Comparison of ENCODE assay signal across 1 cellular context in the genomic region with DNA sequence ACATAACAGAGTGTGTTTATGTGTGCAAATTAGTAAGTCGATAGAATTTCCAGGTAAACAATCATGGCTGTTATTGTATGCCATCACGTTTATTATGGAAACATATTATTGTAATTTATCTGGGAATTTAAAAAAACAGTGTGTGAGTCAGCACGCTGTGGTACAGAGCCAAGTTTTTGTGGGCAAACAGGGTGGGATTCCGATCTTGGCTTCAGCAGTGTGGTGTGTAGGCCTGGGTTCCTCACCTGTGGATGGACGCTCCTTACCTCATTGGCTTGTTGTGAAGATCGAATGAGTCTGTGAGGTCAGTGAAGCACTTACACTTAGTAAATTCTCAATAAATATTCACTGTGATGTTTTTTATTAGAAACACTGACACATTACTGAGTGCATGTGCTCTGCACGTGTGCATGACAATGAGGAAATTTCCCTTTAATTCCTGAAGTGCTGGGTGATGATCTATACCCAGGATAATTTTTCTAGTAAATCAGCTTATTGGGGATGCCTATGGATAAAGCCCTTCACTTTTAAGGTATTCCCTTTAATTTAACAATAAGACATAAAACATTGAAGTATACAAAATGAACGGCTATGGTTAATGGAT.
TF ChIP-seq lines count a peak whose summit lies in the region.

No MANE protein-coding gene starts in this region.

TF ChIP-seq in endothelial cell of umbilical vein, 7 proteins besides CTCF, POLR2A, EP300 and RAD21:
- TF ChIP-seq, protein P1, sequence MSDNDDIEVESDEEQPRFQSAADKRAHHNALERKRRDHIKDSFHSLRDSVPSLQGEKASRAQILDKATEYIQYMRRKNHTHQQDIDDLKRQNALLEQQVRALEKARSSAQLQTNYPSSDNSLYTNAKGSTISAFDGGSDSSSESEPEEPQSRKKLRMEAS (IDR thresholded peaks at IDR 0.05; ENCODE audit: insufficient read depth, insufficient read length): no peak
- TF ChIP-seq FOS (IDR thresholded peaks at IDR 0.05; ENCODE audit: borderline replicate concordance, insufficient read depth, low read length): peak; percentile 55
